Comparison of ENCODE assay signal across 16 cellular contexts in the genomic region with DNA sequence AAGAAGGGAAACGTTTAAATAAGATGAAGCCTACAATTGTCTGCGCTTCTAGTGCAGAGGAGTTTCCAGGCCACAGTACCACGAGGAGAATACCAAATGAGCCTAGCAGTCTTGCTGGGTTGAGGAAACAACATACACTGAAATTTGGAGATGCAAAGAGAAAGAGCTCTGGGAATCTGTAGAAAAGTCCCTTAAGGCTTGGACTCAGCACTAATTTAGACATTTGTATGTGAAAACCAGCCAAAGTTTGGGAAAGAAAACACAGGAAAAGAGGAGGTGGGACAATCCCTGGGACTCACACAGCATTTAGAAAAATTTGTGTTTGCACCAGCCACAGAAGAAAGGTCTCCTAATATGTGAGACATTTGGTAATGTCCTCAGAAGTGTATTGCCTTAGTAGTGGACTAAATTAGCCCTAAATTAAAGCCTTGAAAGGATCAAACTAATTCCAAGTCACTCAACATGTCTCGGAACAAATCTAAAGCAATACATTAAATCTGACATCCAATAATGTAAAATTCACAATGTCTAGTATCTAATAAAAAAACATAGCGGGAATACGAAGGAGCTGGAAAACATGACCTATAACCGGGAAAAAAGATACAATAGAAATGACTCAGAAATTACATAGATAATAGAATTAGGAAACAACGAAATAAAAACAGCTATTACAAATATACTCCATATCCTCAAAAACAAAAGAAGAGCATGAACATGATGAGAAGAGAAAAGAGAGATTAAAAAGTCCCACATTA.
DNase-seq lines count a peak whose midpoint lies in the region; ATAC-seq, FAIRE-seq and TF ChIP-seq lines count a peak whose summit lies in the region.
"Had no signal": no experiment of that assay in that cellular context is flagged by ENCODE, and none has a peak within 500 bp of the region (broad histone marks: within the 10 kb centered on the region; RNA-seq: fewer than 3 reads in every experiment).

No MANE protein-coding gene starts in this region.

- peak; percentile 15 for FAIRE-seq in frontal cortex (lab: Jason Lieb, UNC)
- FAIRE-seq: GM18507 had no signal

- H3K9me3 Mint-ChIP-seq in activated T-cell treated with anti-CD3 and anti-CD28 coated beads, Interleukin-2, amount 50 U/mL, for 24 hours, result no peaks in the 10 kb centered on the region
- no peaks in the 10 kb centered on the region for H3K9me3 Mint-ChIP-seq in activated T-cell treated with anti-CD3 and anti-CD28 coated beads, Interleukin-2, amount 50 U/mL, for 4 hours
- no peaks in the 10 kb centered on the region for H3K9me3 Mint-ChIP-seq in GM23338
- H3K9me3 Mint-ChIP-seq: HFFc6 had no signal

- no peak overlapping the region for H3K27ac ChIP-seq in GM23338 (ENCODE audit: low read depth)
- H3K27ac ChIP-seq: BLaER1 treated with 17β-estradiol and CSF1 and Interleukin-3, amounts not matched to agents 10 nM and 100 nM had no signal

- no peaks in the 10 kb centered on the region for H3K79me2 ChIP-seq in GM23338 (replicated peaks; ENCODE audit: insufficient read depth)

- no peaks in the 10 kb centered on the region for H3K36me3 ChIP-seq in GM23338 (ENCODE audit: insufficient read depth)
- H3K36me3 ChIP-seq: BLaER1 treated with 17β-estradiol and CSF1 and Interleukin-3, amounts not matched to agents 10 nM and 100 nM had no signal

- H3K36me3 Mint-ChIP-seq in activated T-cell treated with anti-CD3 and anti-CD28 coated beads, Interleukin-2, amount 50 U/mL, for 24 hours (ENCODE audit: low read depth), result no peaks in the 10 kb centered on the region
- H3K36me3 Mint-ChIP-seq in activated T-cell treated with anti-CD3 and anti-CD28 coated beads, Interleukin-2, amount 50 U/mL, for 4 hours (ENCODE audit: insufficient read depth), result no peaks in the 10 kb centered on the region
- no peaks in the 10 kb centered on the region for H3K36me3 Mint-ChIP-seq in GM23338 (ENCODE audit: low read depth)
- H3K36me3 Mint-ChIP-seq: CD4-positive, CD25-positive, alpha-beta regulatory T cell had no signal

- H3K4me3 Mint-ChIP-seq in activated T-cell treated with anti-CD3 and anti-CD28 coated beads, Interleukin-2, amount 50 U/mL, for 24 hours, result no peak overlapping the region
- no peak overlapping the region for H3K4me3 Mint-ChIP-seq in activated T-cell treated with anti-CD3 and anti-CD28 coated beads, Interleukin-2, amount 50 U/mL, for 4 hours
- no peak overlapping the region for H3K4me3 Mint-ChIP-seq in GM23338
- H3K4me3 Mint-ChIP-seq: CD4-positive, CD25-positive, alpha-beta regulatory T cell; HFFc6 had no signal

- DNase-seq in activated T-cell treated with anti-CD3 and anti-CD28 coated beads, Interleukin-2, amount 50 U/mL, for 24 hours, result no peak
- DNase-seq in activated T-cell treated with anti-CD3 and anti-CD28 coated beads, Interleukin-2, amount 50 U/mL, for 4 hours, result no peak
- DNase-seq in GM23338 (ENCODE audit: low spot score) (no peak), dermis microvascular lymphatic vessel endothelial cell (ENCODE audit: low read depth in 2 of 2) (peak; percentile 67 to 74), frontal cortex (ENCODE audit: low spot score in 2 of 2) (no peak), mesenteric fat pad (ENCODE audit: low spot score) (no peak), GM19240 (ENCODE audit: insufficient read length, low spot score) (no peak)
- DNase-seq: ACHN; CD4-positive, CD25-positive, alpha-beta regulatory T cell; DMS53; GOT3; HCEC 1CT; HFFc6 had no signal

- H3K4me2 ChIP-seq in GM23338, result no peak overlapping the region
- H3K4me2 ChIP-seq: BLaER1 treated with 17β-estradiol and CSF1 and Interleukin-3, amounts not matched to agents 10 nM and 100 nM had no signal

- no peak for ATAC-seq in activated T-cell treated with anti-CD3 and anti-CD28 coated beads, Interleukin-2, amount 50 U/mL, for 4 hours
- ATAC-seq in GM23338 (no peak), HG02884 (IDR thresholded peaks at IDR 0.05; ENCODE audit: unreplicated experiment) (no peak)

- peaks cover 28% of the 10 kb centered on the region for H3K4me1 Mint-ChIP-seq in activated T-cell treated with anti-CD3 and anti-CD28 coated beads, Interleukin-2, amount 50 U/mL, for 24 hours (ENCODE audit: low read depth)
- H3K4me1 Mint-ChIP-seq in activated T-cell treated with anti-CD3 and anti-CD28 coated beads, Interleukin-2, amount 50 U/mL, for 4 hours (ENCODE audit: low read depth), result peaks cover 17% of the 10 kb centered on the region
- H3K4me1 Mint-ChIP-seq in GM23338, result peaks cover 22% of the 10 kb centered on the region
- H3K4me1 Mint-ChIP-seq: CD4-positive, CD25-positive, alpha-beta regulatory T cell had no signal

- peak overlapping the region; percentile 35 for H3K27ac Mint-ChIP-seq in activated T-cell treated with anti-CD3 and anti-CD28 coated beads, Interleukin-2, amount 50 U/mL, for 24 hours
- no peak overlapping the region for H3K27ac Mint-ChIP-seq in GM23338
- H3K27ac Mint-ChIP-seq: CD4-positive, CD25-positive, alpha-beta regulatory T cell; HFFc6 had no signal

- H4K20me1 ChIP-seq in GM23338 (replicated peaks; ENCODE audit: insufficient read depth), result no peaks in the 10 kb centered on the region
- H4K20me1 ChIP-seq: BLaER1 treated with 17β-estradiol and CSF1 and Interleukin-3, amounts not matched to agents 10 nM and 100 nM had no signal

- TF ChIP-seq CTCF in GM23338 (conservative IDR thresholded peaks at IDR 0.05; ENCODE audit: low read depth in 2 of 2), result no peak

- no peaks in the 10 kb centered on the region for H3K27me3 ChIP-seq in GM23338 (ENCODE audit: insufficient read depth)
- H3K27me3 ChIP-seq: BLaER1 treated with 17β-estradiol and CSF1 and Interleukin-3, amounts not matched to agents 10 nM and 100 nM had no signal

- peaks cover 8% of the 10 kb centered on the region for H3K27me3 Mint-ChIP-seq in activated T-cell treated with anti-CD3 and anti-CD28 coated beads, Interleukin-2, amount 50 U/mL, for 24 hours
- H3K27me3 Mint-ChIP-seq in activated T-cell treated with anti-CD3 and anti-CD28 coated beads, Interleukin-2, amount 50 U/mL, for 4 hours (ENCODE audit: low read depth), result peaks cover 6% of the 10 kb centered on the region
- H3K27me3 Mint-ChIP-seq in GM23338 (ENCODE audit: insufficient read depth, low read depth, poor library complexity), result peaks cover 1% of the 10 kb centered on the region

- no peaks in the 10 kb centered on the region for H3F3A ChIP-seq in GM23338 (replicated peaks; ENCODE audit: low read depth)

- H3K4me1 ChIP-seq in GM23338 (ENCODE audit: insufficient read depth), result peaks cover 7% of the 10 kb centered on the region; the same call in 1 of the 2 replicates

- H3K9me2 ChIP-seq in GM23338 (ENCODE audit: insufficient read depth), result peaks cover 19% of the 10 kb centered on the region

- peak overlapping the region; percentile 40 for H2AFZ ChIP-seq in GM23338

- H3K4me3 ChIP-seq in GM23338, result no peak overlapping the region
- H3K4me3 ChIP-seq: BLaER1 treated with 17β-estradiol and CSF1 and Interleukin-3, amounts not matched to agents 10 nM and 100 nM had no signal

TF ChIP-seq in GM23338, 12 proteins besides CTCF, POLR2A, EP300 and RAD21 (continues in another document):
- TF ChIP-seq, protein P1, sequence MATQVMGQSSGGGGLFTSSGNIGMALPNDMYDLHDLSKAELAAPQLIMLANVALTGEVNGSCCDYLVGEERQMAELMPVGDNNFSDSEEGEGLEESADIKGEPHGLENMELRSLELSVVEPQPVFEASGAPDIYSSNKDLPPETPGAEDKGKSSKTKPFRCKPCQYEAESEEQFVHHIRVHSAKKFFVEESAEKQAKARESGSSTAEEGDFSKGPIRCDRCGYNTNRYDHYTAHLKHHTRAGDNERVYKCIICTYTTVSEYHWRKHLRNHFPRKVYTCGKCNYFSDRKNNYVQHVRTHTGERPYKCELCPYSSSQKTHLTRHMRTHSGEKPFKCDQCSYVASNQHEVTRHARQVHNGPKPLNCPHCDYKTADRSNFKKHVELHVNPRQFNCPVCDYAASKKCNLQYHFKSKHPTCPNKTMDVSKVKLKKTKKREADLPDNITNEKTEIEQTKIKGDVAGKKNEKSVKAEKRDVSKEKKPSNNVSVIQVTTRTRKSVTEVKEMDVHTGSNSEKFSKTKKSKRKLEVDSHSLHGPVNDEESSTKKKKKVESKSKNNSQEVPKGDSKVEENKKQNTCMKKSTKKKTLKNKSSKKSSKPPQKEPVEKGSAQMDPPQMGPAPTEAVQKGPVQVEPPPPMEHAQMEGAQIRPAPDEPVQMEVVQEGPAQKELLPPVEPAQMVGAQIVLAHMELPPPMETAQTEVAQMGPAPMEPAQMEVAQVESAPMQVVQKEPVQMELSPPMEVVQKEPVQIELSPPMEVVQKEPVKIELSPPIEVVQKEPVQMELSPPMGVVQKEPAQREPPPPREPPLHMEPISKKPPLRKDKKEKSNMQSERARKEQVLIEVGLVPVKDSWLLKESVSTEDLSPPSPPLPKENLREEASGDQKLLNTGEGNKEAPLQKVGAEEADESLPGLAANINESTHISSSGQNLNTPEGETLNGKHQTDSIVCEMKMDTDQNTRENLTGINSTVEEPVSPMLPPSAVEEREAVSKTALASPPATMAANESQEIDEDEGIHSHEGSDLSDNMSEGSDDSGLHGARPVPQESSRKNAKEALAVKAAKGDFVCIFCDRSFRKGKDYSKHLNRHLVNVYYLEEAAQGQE (IDR thresholded peaks at IDR 0.05; ENCODE audit: unreplicated experiment), result no peak
- TF ChIP-seq JUNB (IDR thresholded peaks at IDR 0.05; ENCODE audit: unreplicated experiment) (no peak), EZH2 (IDR thresholded peaks at IDR 0.05; ENCODE audit: low read depth, unreplicated experiment) (no peak), NANOG (IDR thresholded peaks at IDR 0.05; ENCODE audit: borderline replicate concordance) (no peak), ZNF114 (CRISPR knock-in tag; IDR thresholded peaks at IDR 0.05) (no peak), POLR2AphosphoS5 (IDR thresholded peaks at IDR 0.05; ENCODE audit: low read depth) (no peak), EZH2phosphoT487 (IDR thresholded peaks at IDR 0.05; ENCODE audit: unreplicated experiment) (no peak), ZNF331 (CRISPR knock-in tag; IDR thresholded peaks at IDR 0.05; ENCODE audit: low read depth) (no peak)
- TF ChIP-seq, protein P2, sequence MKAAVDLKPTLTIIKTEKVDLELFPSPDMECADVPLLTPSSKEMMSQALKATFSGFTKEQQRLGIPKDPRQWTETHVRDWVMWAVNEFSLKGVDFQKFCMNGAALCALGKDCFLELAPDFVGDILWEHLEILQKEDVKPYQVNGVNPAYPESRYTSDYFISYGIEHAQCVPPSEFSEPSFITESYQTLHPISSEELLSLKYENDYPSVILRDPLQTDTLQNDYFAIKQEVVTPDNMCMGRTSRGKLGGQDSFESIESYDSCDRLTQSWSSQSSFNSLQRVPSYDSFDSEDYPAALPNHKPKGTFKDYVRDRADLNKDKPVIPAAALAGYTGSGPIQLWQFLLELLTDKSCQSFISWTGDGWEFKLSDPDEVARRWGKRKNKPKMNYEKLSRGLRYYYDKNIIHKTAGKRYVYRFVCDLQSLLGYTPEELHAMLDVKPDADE (IDR thresholded peaks at IDR 0.05), result no peak

Comparison
In these comparisons a context has a peak if more than half of its experiments do, and no peak if none do; other contexts are left out.
1. DNase-seq: peak in dermis microvascular lymphatic vessel endothelial cell (2 of 2); none in activated T-cell treated with anti-CD3 and anti-CD28 coated beads, Interleukin-2, amount 50 U/mL, for 24 hours (single experiment), activated T-cell treated with anti-CD3 and anti-CD28 coated beads, Interleukin-2, amount 50 U/mL, for 4 hours (single experiment), GM23338 (single experiment), frontal cortex (0 of 2), mesenteric fat pad (single experiment) and GM19240 (single experiment).